Comparison of ENCODE assay signal across 22 cellular contexts in the genomic region with DNA sequence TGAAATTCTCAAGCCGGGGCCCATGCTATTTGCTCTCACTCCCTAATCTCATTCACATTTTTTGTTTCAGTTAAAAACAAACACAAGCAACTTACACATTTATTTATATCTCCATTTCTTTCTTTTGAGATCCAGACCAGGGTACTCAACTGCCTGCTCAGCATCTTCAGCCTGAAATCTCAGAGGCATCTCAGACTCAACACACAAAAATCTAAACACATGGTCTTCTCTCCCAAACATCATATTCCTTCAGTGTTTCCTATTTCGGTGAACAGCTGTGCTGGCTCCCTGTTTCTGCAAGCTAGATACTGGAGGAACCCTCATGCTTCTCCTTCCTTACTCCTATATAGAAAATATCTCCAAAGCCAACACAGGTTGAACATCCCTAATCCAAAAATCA.
"Had no signal": no experiment of that assay in that cellular context is flagged by ENCODE, and none has a peak within 500 bp of the region (broad histone marks: within the 10 kb centered on the region; RNA-seq: fewer than 3 reads in every experiment).

No MANE protein-coding gene starts in this region.

- H3K27me3 ChIP-seq: MG63, SJSA1 had no signal

- DNase-seq: KBM-7, MG63, NCI-H1092, NCI-H1105 treated with DMSO at 0.1 percent for 48 hours, NCI-H1417 treated with DMSO at 0.1 percent for 48 hours, NCI-H146, NCI-H1694 treated with DMSO at 0.1 percent for 48 hours, NCI-H1930, NCI-H2081, NCI-H2107, NCI-H2227 treated with DMSO at 0.1 percent for 48 hours, NCI-H446, NCI-H510A, NCI-H524 treated with DMSO at 0.1 percent for 48 hours, NCI-H69, NCI-H774, Right ventricle myocardium superior, RPMI8226, SIG-M5 had no signal

- H3K27ac ChIP-seq: HL-60, SJSA1, SK-N-MC had no signal

- H3K4me1 ChIP-seq: SJSA1 had no signal

- H3K9me3 ChIP-seq: MG63, SJSA1 had no signal

- H3K36me3 ChIP-seq: MG63, SJSA1 had no signal

- H3K4me3 ChIP-seq: MG63, SJSA1, SK-N-MC had no signal
